In the genomic region with DNA sequence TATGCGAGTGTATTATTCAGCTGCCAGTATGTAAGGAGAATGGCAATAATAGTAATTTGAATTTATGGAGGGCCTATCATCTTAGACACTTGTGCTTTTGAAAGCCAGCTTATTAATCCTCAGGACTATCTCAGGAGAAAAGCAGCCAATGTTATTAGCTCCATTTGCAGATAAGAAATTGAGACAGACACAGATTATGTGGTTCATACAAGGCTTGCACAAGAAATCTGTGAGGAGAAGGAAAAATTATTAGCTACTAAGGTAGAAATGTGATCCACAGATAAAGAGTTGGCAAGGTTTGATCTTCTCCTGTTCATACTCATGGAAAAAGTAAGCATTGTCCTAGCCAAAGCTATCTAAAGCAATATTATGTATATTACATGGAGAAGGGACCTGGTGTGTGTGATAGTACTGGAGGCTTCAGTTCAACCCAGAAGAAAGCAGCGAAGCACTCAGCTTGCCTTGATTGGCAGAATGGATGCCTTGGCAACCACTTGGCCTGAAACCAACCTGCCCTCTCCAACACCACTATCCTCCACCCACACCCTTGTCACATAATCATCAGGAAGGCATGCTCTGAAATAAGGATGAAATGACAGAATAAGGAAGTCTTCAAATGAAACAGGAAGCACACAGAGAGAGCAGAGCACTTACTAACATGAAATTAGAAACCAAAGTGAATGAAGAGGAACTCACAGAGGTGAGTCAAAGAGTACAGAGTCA, we compare ENCODE assay signal across 8 cellular contexts. TPM values are rescaled to one million over a fixed set of nuclear protein-coding genes. Genes with fewer than 3 reads are reported as not detected.
DNase-seq lines count a peak whose midpoint lies in the region; ATAC-seq, FAIRE-seq and TF ChIP-seq lines count a peak whose summit lies in the region.

No MANE protein-coding gene starts in this region.

- no peak overlapping the region for H3K23ac ChIP-seq in H1 (ENCODE audit: insufficient read length)

- CTCF ChIA-PET in H1 (lab: Charles Lee; ENCODE audit: partially characterized antibody): interaction anchor here (0.6 to 3.8 kb wide), 15 partner anchors 9 to 485 kb away, joined by 3 to 25 read pairs (median 4); partner anchors contain the start of gene TMEM196

- TF ChIP-seq POLR2A in H1 (IDR thresholded peaks at IDR 0.05; ENCODE audit: control extremely low read depth in 1 of 2, low read depth in 2 of 2, low read length in 2 of 2): no peak

- peak; percentile 13 for FAIRE-seq in H1 (lab: Jason Lieb, UNC)

- H2BK15ac ChIP-seq in H1 (ENCODE audit: low read length): no peak overlapping the region

- H4K8ac ChIP-seq in H1 (ENCODE audit: extremely low read depth, insufficient read depth, low read length): no peak overlapping the region

- no peak overlapping the region for H3K4ac ChIP-seq in H1 (replicated peaks; ENCODE audit: insufficient read length, low read depth, low read length)

- H3K27me3 ChIP-seq in H1 (replicated peaks in 1 of 4; ENCODE audit: control insufficient read depth in 3 of 4, extremely low read depth in 1 of 4, insufficient read depth in 3 of 4, low read length in 3 of 4) (no peaks in the 10 kb centered on the region), osteoblast (ENCODE audit: insufficient read depth, low read length) (no peaks in the 10 kb centered on the region)

- no peak overlapping the region for H3K18ac ChIP-seq in H1 (ENCODE audit: extremely low read depth, low read length)

- H2BK5ac ChIP-seq in H1 (ENCODE audit: low read depth, low read length): no peak overlapping the region

- no peak overlapping the region for H3K27ac ChIP-seq in H1 (ENCODE audit: low read depth, low read length)
- peak overlapping the region; percentile 38 for H3K27ac ChIP-seq in osteoblast (ENCODE audit: low read depth, low read length)

- no peaks in the 10 kb centered on the region for H3K36me3 ChIP-seq in H1 (ENCODE audit: control insufficient read depth in 2 of 4, insufficient read depth in 4 of 4, low read length in 3 of 4)
- H3K36me3 ChIP-seq in osteoblast (ENCODE audit: insufficient read depth, low read length): no peaks in the 10 kb centered on the region

- no peak overlapping the region for H3K4me2 ChIP-seq in H1 (ENCODE audit: insufficient read depth in 1 of 2, low read depth in 2 of 2, low read length in 2 of 2)
- H3K4me2 ChIP-seq in osteoblast (ENCODE audit: insufficient read depth, low read length): peak overlapping the region; percentile 49

- no peaks in the 10 kb centered on the region for H3K79me1 ChIP-seq in H1 (ENCODE audit: low read depth, low read length)

- POLR2A ChIA-PET in H1 (lab: Charles Lee; ENCODE audit: partially characterized antibody): interaction anchor here (1.3 kb wide), 1 partner anchor 74 kb away, joined by 3 read pairs; no protein-coding TSS in a partner anchor

- ATAC-seq in GM21390 (IDR thresholded peaks at IDR 0.05; ENCODE audit: unreplicated experiment) (peak; percentile 82), HG03558 (IDR thresholded peaks at IDR 0.05; ENCODE audit: extremely low read depth, unreplicated experiment) (peak; percentile 86)

- TF ChIP-seq CTCF in H1 (IDR thresholded peaks at IDR 0.05; ENCODE audit: control extremely low read depth in 1 of 3, insufficient read depth in 1 of 3, low read depth in 1 of 3, low read length in 3 of 3): no peak
- TF ChIP-seq CTCF in osteoblast (IDR thresholded peaks at IDR 0.05; ENCODE audit: extremely low read depth, low read depth, low read length): no peak

- TF ChIP-seq EP300 in H1 (IDR thresholded peaks at IDR 0.05; ENCODE audit: borderline replicate concordance in 1 of 2, low read depth in 2 of 2, low read length in 2 of 2): no peak

- H4K20me1 ChIP-seq in H1 (replicated peaks in 1 of 2; ENCODE audit: control insufficient read depth in 1 of 2, insufficient read depth in 2 of 2, low read length in 2 of 2) (no peaks in the 10 kb centered on the region), osteoblast (ENCODE audit: insufficient read depth, low read length) (no peaks in the 10 kb centered on the region)

- H3K14ac ChIP-seq in H1 (ENCODE audit: insufficient read length): no peak overlapping the region

- H2BK20ac ChIP-seq in H1 (ENCODE audit: low read length): no peak overlapping the region; the same call in 1 of the 2 replicates

- no peak for TF ChIP-seq RAD21 in H1 (IDR thresholded peaks at IDR 0.05 in 1 of 2, conservative IDR thresholded peaks at IDR 0.05 in 1 of 2; ENCODE audit: low read depth in 2 of 2, low read length in 2 of 2)

- H3K4me3 ChIP-seq in H1 (ENCODE audit: extremely low read depth in 1 of 4, insufficient read depth in 2 of 4, low read depth in 3 of 4, low read length in 4 of 4) (no peak overlapping the region), osteoblast (ENCODE audit: insufficient read depth, low read length) (no peak overlapping the region)

- H2AFZ ChIP-seq in H1 (ENCODE audit: low read length) (no peak overlapping the region), osteoblast (ENCODE audit: low read length) (no peak overlapping the region)

- no peak overlapping the region for H4K5ac ChIP-seq in H1 (ENCODE audit: insufficient read length, low read depth, low read length)

- no peaks in the 10 kb centered on the region; a peak in 1 of 4 replicates for H3K79me2 ChIP-seq in H1 (ENCODE audit: control insufficient read depth in 1 of 2, insufficient read depth in 2 of 2, low read length in 2 of 2)
- H3K79me2 ChIP-seq in osteoblast (ENCODE audit: insufficient read depth, low read length): no peaks in the 10 kb centered on the region

- 0 out of 2 replicates have a peak overlapping the region, but pooled peaks have one; percentile 32 for H2BK12ac ChIP-seq in H1 (ENCODE audit: low read depth, low read length)

- H3K56ac ChIP-seq in H1 (replicated peaks; ENCODE audit: insufficient read length, low read depth, low read length): no peak overlapping the region

- H3K23me2 ChIP-seq in H1 (ENCODE audit: low read depth, low read length): no peaks in the 10 kb centered on the region

- H2AK5ac ChIP-seq in H1 (ENCODE audit: low read depth, low read length): no peak overlapping the region

- DNase-seq in GDM1 (lab: John Stamatoyannopoulos, UW) (peak; percentile 90), NOMO-1 treated with DMSO at 0.1 percent for 48 hours (lab: John Stamatoyannopoulos, UW; ENCODE audit: unreplicated experiment) (peak; percentile 98), H1 (ENCODE audit: low read depth in 1 of 2, low spot score in 2 of 2) (no peak), osteoblast (ENCODE audit: insufficient read length, low spot score, missing footprints) (peak; percentile 79), inferior parietal cortex (ENCODE audit: extremely low spot score) (no peak), NCI-H82 treated with DMSO at 0.1 percent for 48 hours (lab: John Stamatoyannopoulos, UW; ENCODE audit: unreplicated experiment) (no peak)

- H3K9me3 ChIP-seq in H1 (ENCODE audit: insufficient read depth in 2 of 2, low read depth in 1 of 2, low read length in 1 of 2): no peaks in the 10 kb centered on the region
- H3K9me3 ChIP-seq in osteoblast (ENCODE audit: low read depth, low read length): no peaks in the 10 kb centered on the region

- H2BK120ac ChIP-seq in H1 (replicated peaks; ENCODE audit: low read depth, low read length): no peak overlapping the region

- WGBS in H1 (ENCODE audit: extremely low coverage in 1 of 2, insufficient coverage in 1 of 2, insufficient read length in 1 of 2, insufficient replicate concordance in 2 of 2, low coverage in 1 of 2, low lambda C conversion rate in 2 of 2, missing lambda C conversion rate in 1 of 2), 2 experiments: 87% methylated on average over 2 of the region's 2 CpGs; no CpG with 5 or more reads in 1 of the 2 experiments

- H3K4me1 ChIP-seq in H1 (replicated peaks in 1 of 4; ENCODE audit: control insufficient read depth in 3 of 4, insufficient read depth in 4 of 4, low read length in 3 of 4) (peaks cover 0 to 6% (median 6%) of the 10 kb centered on the region in 4 experiments; a peak in 4 of 7 replicates), osteoblast (ENCODE audit: insufficient read depth, low read length) (peaks cover 13% of the 10 kb centered on the region)

- no peak overlapping the region for H3K9ac ChIP-seq in H1 (replicated peaks in 1 of 4; ENCODE audit: extremely low read depth in 1 of 4, low read depth in 3 of 4, low read length in 3 of 4)

- no peak overlapping the region for H4K91ac ChIP-seq in H1 (replicated peaks; ENCODE audit: insufficient read length, low read length)

TF ChIP-seq in H1, 55 proteins besides CTCF, POLR2A, EP300 and RAD21 (continues in another document):
- TF ChIP-seq TAF7 (optimal IDR thresholded peaks at IDR 0.05; ENCODE audit: borderline replicate concordance, low read depth, low read length) (no peak), RBBP5 (IDR thresholded peaks at IDR 0.05; ENCODE audit: borderline replicate concordance, low read depth, low read length) (no peak), CHD2 (IDR thresholded peaks at IDR 0.05; ENCODE audit: low read length) (no peak), JUN (IDR thresholded peaks at IDR 0.05; ENCODE audit: low read depth, low read length) (no peak), HDAC6 (IDR thresholded peaks at IDR 0.05; ENCODE audit: low read depth, low read length) (no peak), SAP30 (IDR thresholded peaks at IDR 0.05; ENCODE audit: insufficient read depth, insufficient replicate concordance, low read length) (no peak), E2F6 (IDR thresholded peaks at IDR 0.05) (no peak), SP2 (IDR thresholded peaks at IDR 0.05; ENCODE audit: low read length) (no peak), KDM4A (IDR thresholded peaks at IDR 0.05; ENCODE audit: low read depth, low read length, severe bottlenecking) (no peak), RFX5 (IDR thresholded peaks at IDR 0.05; ENCODE audit: borderline replicate concordance, low read depth, low read length) (no peak), KDM5A (IDR thresholded peaks at IDR 0.05; ENCODE audit: low read length) (no peak), SP4 (IDR thresholded peaks at IDR 0.05; ENCODE audit: low read length) (no peak), BCL11A (IDR thresholded peaks at IDR 0.05; ENCODE audit: low read depth in 2 of 2, low read length in 2 of 2) (no peak)

RNA-seq across cellular contexts. Expression of gene MACC1, which starts 18.0 kb away (rescaled TPM):
- total RNA-seq in H1 (2021; fragmentation: NEBNext Ultra II Directional; extraction: Animal tissue kit (Norgen Biotek cat#: 25700)): 17.1 and 17.2 TPM in 2 replicates
- 1.2 and 2.0 TPM in 2 replicates for polyA plus RNA-seq in H1 (2011; rRNA removed)
- 2.3 TPM for polyA plus RNA-seq in H1 (2011; cell fraction: cytosol; rRNA removed)
- 2.0 TPM for polyA plus RNA-seq in H1 (2011; cell fraction: nucleus; rRNA removed)
- 4.6 to 6.8 TPM (median 5.1 TPM) in 4 replicates for polyA plus RNA-seq in H1 (2012, experiment 1 of 2)
- 0.28 TPM for polyA plus RNA-seq in H1 (2012, experiment 2 of 2)
- 6.3 TPM for polyA plus RNA-seq in H1 (2013, experiment 1 of 2)
- polyA plus RNA-seq in H1 (2013, experiment 2 of 2): 5.8 TPM
- 17.6 and 27.1 TPM in 2 replicates for polyA minus RNA-seq in H1 (2011; rRNA and poly(A)+ RNA removed)
- polyA minus RNA-seq in H1 (2011; cell fraction: cytosol; rRNA and poly(A)+ RNA removed): 15.5 TPM
- polyA minus RNA-seq in H1 (2011; cell fraction: nucleus; rRNA and poly(A)+ RNA removed): 29.1 TPM
- total RNA-seq in osteoblast: 0.29 and 0.36 TPM in 2 replicates

Comparison
In these comparisons a context has a peak if more than half of its experiments do, and no peak if none do; other contexts are left out.
1. DNase-seq: peak in GDM1 (single experiment), NOMO-1 treated with DMSO at 0.1 percent for 48 hours (single experiment) and osteoblast (single experiment); none in H1 (0 of 2), inferior parietal cortex (single experiment) and NCI-H82 treated with DMSO at 0.1 percent for 48 hours (single experiment).
2. RNA of gene MACC1, which starts 18.0 kb away (total RNA-seq): 17.1 to 17.2 TPM in H1; 0.29 to 0.36 TPM in osteoblast; every median in the first group is over 10 times any median in the second.